Comparison of ENCODE assay signal across 1 cellular context in genomic region chr1:116457944-116458343, GRCh38.
TF ChIP-seq lines count a peak whose summit lies in the region.

No MANE protein-coding gene starts in this region.

TF ChIP-seq in GM23338, 12 proteins besides CTCF, POLR2A, EP300 and RAD21 (continued from another document):
- TF ChIP-seq ZNF462 (CRISPR knock-in tag; IDR thresholded peaks at IDR 0.05) = no peak
- no peak for TF ChIP-seq ZNF331 (CRISPR knock-in tag; IDR thresholded peaks at IDR 0.05; ENCODE audit: low read depth)
- no peak for TF ChIP-seq CREB1 (CRISPR knock-in tag; IDR thresholded peaks at IDR 0.05; ENCODE audit: low read depth)
- TF ChIP-seq, protein P1, sequence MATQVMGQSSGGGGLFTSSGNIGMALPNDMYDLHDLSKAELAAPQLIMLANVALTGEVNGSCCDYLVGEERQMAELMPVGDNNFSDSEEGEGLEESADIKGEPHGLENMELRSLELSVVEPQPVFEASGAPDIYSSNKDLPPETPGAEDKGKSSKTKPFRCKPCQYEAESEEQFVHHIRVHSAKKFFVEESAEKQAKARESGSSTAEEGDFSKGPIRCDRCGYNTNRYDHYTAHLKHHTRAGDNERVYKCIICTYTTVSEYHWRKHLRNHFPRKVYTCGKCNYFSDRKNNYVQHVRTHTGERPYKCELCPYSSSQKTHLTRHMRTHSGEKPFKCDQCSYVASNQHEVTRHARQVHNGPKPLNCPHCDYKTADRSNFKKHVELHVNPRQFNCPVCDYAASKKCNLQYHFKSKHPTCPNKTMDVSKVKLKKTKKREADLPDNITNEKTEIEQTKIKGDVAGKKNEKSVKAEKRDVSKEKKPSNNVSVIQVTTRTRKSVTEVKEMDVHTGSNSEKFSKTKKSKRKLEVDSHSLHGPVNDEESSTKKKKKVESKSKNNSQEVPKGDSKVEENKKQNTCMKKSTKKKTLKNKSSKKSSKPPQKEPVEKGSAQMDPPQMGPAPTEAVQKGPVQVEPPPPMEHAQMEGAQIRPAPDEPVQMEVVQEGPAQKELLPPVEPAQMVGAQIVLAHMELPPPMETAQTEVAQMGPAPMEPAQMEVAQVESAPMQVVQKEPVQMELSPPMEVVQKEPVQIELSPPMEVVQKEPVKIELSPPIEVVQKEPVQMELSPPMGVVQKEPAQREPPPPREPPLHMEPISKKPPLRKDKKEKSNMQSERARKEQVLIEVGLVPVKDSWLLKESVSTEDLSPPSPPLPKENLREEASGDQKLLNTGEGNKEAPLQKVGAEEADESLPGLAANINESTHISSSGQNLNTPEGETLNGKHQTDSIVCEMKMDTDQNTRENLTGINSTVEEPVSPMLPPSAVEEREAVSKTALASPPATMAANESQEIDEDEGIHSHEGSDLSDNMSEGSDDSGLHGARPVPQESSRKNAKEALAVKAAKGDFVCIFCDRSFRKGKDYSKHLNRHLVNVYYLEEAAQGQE (IDR thresholded peaks at IDR 0.05; ENCODE audit: unreplicated experiment) = no peak
- TF ChIP-seq NANOG (IDR thresholded peaks at IDR 0.05; ENCODE audit: borderline replicate concordance) = no peak
- no peak for TF ChIP-seq POLR2AphosphoS5 (IDR thresholded peaks at IDR 0.05; ENCODE audit: low read depth)
- no peak for TF ChIP-seq STAT1 (IDR thresholded peaks at IDR 0.05; ENCODE audit: unreplicated experiment)
